ENCODE assay signal across 11 cellular contexts in genomic region chr2:199460808-199461454, GRCh38. TPM values are rescaled to one million over a fixed set of nuclear protein-coding genes. Genes with fewer than 3 reads are reported as not detected.
DNase-seq lines count a peak whose midpoint lies in the region; ATAC-seq and TF ChIP-seq lines count a peak whose summit lies in the region.
"Had no signal": no experiment of that assay in that cellular context is flagged by ENCODE, and none has a peak within 500 bp of the region (broad histone marks: within the 10 kb centered on the region; RNA-seq: fewer than 3 reads in every experiment).

No MANE protein-coding gene starts in this region.

- no TSS peak for BruUV-seq in mammary epithelial cell (replicated peaks; lab: Mats Ljungman, UMichigan)

- no peaks in the 10 kb centered on the region for H4K20me1 ChIP-seq in mammary epithelial cell (ENCODE audit: insufficient read depth, low read length)

- peaks cover 55 to 58% of the 10 kb centered on the region in 2 donors for H3K27me3 Mint-ChIP-seq in CD8-positive, alpha-beta memory T cell
- H3K27me3 Mint-ChIP-seq in nephron progenitor cell (ENCODE audit: low read depth, poor library complexity): peaks cover 59% of the 10 kb centered on the region

- WGBS in mammary epithelial cell (ENCODE audit: low coverage, missing lambda C conversion rate): 49% methylated on average over 9 of the region's 9 CpGs

- peak overlapping the region in 4 of 7 donors; percentile 5 to 92 (median 18) for H3K4me3 Mint-ChIP-seq in CD8-positive, alpha-beta memory T cell
- peak overlapping the region; percentile 91 for H3K4me3 Mint-ChIP-seq in nephron progenitor cell

- POLR2A ChIA-PET in CD8-positive, alpha-beta memory T cell (lab: Charles Lee): no interaction called here

- ATAC-seq in HG03039 (IDR thresholded peaks at IDR 0.05; ENCODE audit: unreplicated experiment) (no peak), HG03196 (IDR thresholded peaks at IDR 0.05; ENCODE audit: unreplicated experiment) (no peak)

- H3K36me3 Mint-ChIP-seq in CD8-positive, alpha-beta memory T cell: peaks cover 0 to 2% (median 0%) of the 10 kb centered on the region in 3 donors
- H3K36me3 Mint-ChIP-seq in nephron progenitor cell (ENCODE audit: low read depth): no peaks in the 10 kb centered on the region

- no peaks in the 10 kb centered on the region for H3K79me2 ChIP-seq in mammary epithelial cell (ENCODE audit: insufficient read depth, low read length)

- H3K4me3 ChIP-seq in CD8-positive, alpha-beta memory T cell (ENCODE audit: low read length): no peak overlapping the region
- H3K4me3 ChIP-seq in NB4 (ENCODE audit: low read depth, low read length) (peak overlapping the region; percentile 89), mammary epithelial cell (replicated peaks in 1 of 3; ENCODE audit: insufficient read depth in 1 of 3, low read depth in 2 of 3, low read length in 3 of 3) (peak overlapping the region in 2 of 3 experiments; percentile 0 to 78)

- H3K27ac ChIP-seq in CD8-positive, alpha-beta memory T cell (ENCODE audit: low read depth, low read length): peak overlapping the region; percentile 15
- H3K27ac ChIP-seq in mammary epithelial cell (ENCODE audit: insufficient read depth, low read depth, low read length): no peak overlapping the region

- DNase-seq in CD8-positive, alpha-beta memory T cell: no peak
- DNase-seq in NB4 (ENCODE audit: low read depth) (no peak), mammary epithelial cell (no peak), nephron progenitor cell (no peak), NCI-H69 (lab: John Stamatoyannopoulos, UW) (no peak), C1 segment of cervical spinal cord (lab: John Stamatoyannopoulos, UW) (no peak)
- DNase-seq: anterior cingulate cortex, NCI-H1092, NCI-H774 had no signal

- intact Hi-C loops in mammary epithelial cell (cut with micrococcal nuclease): no loop called here

- H3K4me1 ChIP-seq in CD8-positive, alpha-beta memory T cell (ENCODE audit: insufficient read depth, low read length): peaks cover 32% of the 10 kb centered on the region
- H3K4me1 ChIP-seq in mammary epithelial cell (ENCODE audit: insufficient read depth, low read length): peaks cover 27% of the 10 kb centered on the region

- CTCF ChIA-PET in CD8-positive, alpha-beta memory T cell (lab: Charles Lee): no interaction called here
- CTCF ChIA-PET in mammary epithelial cell (lab: Charles Lee; ENCODE audit: low non-redundant PET): no interaction called here

- dilution Hi-C loops in mammary epithelial cell (cut with HindIII; ENCODE audit: low sequenced_read_pairs): no loop called here

- peaks cover 67% of the 10 kb centered on the region for H3K27me3 ChIP-seq in CD8-positive, alpha-beta memory T cell (ENCODE audit: insufficient read depth, low read length, poor library complexity, severe bottlenecking)
- peaks cover 46% of the 10 kb centered on the region for H3K27me3 ChIP-seq in mammary epithelial cell (ENCODE audit: insufficient read depth, low read length)

- H3K4me2 ChIP-seq in mammary epithelial cell (ENCODE audit: insufficient read depth, low read depth, low read length): peak overlapping the region; percentile 85

- TF ChIP-seq CTCF in NB4 (IDR thresholded peaks at IDR 0.05; ENCODE audit: low read depth, low read length) (no peak), mammary epithelial cell (conservative IDR thresholded peaks at IDR 0.05 in 1 of 2, IDR thresholded peaks at IDR 0.05 in 1 of 2; ENCODE audit: extremely low read depth in 1 of 2, insufficient read depth in 1 of 2, low read depth in 1 of 2, low read length in 2 of 2) (no peak), nephron progenitor cell (IDR thresholded peaks at IDR 0.05) (no peak)

- H2AFZ ChIP-seq in mammary epithelial cell (ENCODE audit: low read depth, low read length): no peak overlapping the region

- H3K9ac ChIP-seq in mammary epithelial cell (ENCODE audit: insufficient read depth, low read length): no peak overlapping the region

- no peaks in the 10 kb centered on the region for H3K9me3 ChIP-seq in CD8-positive, alpha-beta memory T cell (ENCODE audit: low read length)
- no peaks in the 10 kb centered on the region for H3K9me3 ChIP-seq in mammary epithelial cell (replicated peaks; ENCODE audit: insufficient read depth, low read length)

- peaks cover 7 to 25% (median 18%) of the 10 kb centered on the region in 5 donors for H3K9me3 Mint-ChIP-seq in CD8-positive, alpha-beta memory T cell
- H3K9me3 Mint-ChIP-seq in nephron progenitor cell: no peaks in the 10 kb centered on the region

- peak overlapping the region in 2 of 8 donors; percentile 18 to 86 for H3K27ac Mint-ChIP-seq in CD8-positive, alpha-beta memory T cell
- no peak overlapping the region for H3K27ac Mint-ChIP-seq in nephron progenitor cell

- in situ Hi-C loops in mammary epithelial cell (cut with MboI; ENCODE audit: low sequenced_read_pairs in 2 of 2): no loop called here

- peaks cover 20 to 42% (median 34%) of the 10 kb centered on the region in 3 donors for H3K4me1 Mint-ChIP-seq in CD8-positive, alpha-beta memory T cell
- peaks cover 40% of the 10 kb centered on the region for H3K4me1 Mint-ChIP-seq in nephron progenitor cell

- H3K36me3 ChIP-seq in CD8-positive, alpha-beta memory T cell (ENCODE audit: insufficient read depth, low read length): no peaks in the 10 kb centered on the region
- H3K36me3 ChIP-seq in mammary epithelial cell (ENCODE audit: insufficient read depth, low read length): no peaks in the 10 kb centered on the region

- TF ChIP-seq POLR2A in NB4 (IDR thresholded peaks at IDR 0.05; ENCODE audit: extremely low read depth, insufficient read length): no peak

RNA-seq across cellular contexts. Expression of gene SATB2, which starts 3.2 kb away (rescaled TPM):
- total RNA-seq in CD8-positive, alpha-beta memory T cell: under 1 TPM; 0.09 to 0.13 TPM
- not detected for polyA plus RNA-seq in CD8-positive, alpha-beta memory T cell
- total RNA-seq in mammary epithelial cell: 10 to 100 TPM in 1 of 2 donors, 1 to 10 TPM in 1; 7.5 to 13.7 TPM
- 1.1 TPM for polyA plus RNA-seq in mammary epithelial cell
- polyA minus RNA-seq in mammary epithelial cell: 1.8 TPM

Comparison
In these comparisons a context has a peak if more than half of its experiments do, and no peak if none do; other contexts are left out.
1. RNA of gene SATB2, which starts 3.2 kb away (total RNA-seq): 7.5 to 13.7 TPM in mammary epithelial cell; 0.09 to 0.13 TPM in CD8-positive, alpha-beta memory T cell; every median in the first group is over 4 times any median in the second.